8 cellular contexts compared by ENCODE assay signal in the genomic region with DNA sequence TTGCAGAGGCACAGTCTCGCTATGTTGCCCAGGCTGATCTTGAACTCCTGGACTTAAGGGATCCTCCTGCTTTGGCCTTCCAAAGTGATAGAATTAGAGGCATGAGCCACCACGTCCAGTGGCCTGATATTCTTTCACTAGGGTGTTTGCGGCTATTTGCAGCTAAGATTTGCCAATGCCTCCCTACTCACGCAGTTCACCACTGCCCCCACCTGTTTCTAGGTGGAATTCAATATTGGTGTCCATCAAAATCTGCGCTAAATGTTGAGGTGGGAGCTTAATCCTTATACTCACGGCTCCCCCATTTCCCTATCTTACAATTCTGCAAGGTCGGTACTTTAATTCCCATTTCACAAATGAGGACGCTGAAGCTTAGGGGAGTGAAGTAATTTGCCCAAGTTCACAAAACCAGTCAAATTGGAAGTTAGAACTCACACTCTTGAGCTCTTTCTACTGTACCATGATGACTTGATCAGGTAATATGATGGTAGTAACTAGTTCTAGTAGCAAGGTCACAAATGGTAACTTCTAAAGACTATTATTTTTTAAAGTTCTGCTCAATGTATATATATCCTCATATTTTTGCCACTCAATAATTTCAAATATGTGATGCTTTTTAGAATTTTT. TPM values are rescaled to one million over a fixed set of nuclear protein-coding genes. Genes with fewer than 3 reads are reported as not detected.
A peak's percentile ranks its signal among the peaks of the same experiment; 100 is the strongest.
DNase-seq lines count a peak whose midpoint lies in the region; ATAC-seq and TF ChIP-seq lines count a peak whose summit lies in the region.

No MANE protein-coding gene starts in this region.

- no peak overlapping the region for H3K18ac ChIP-seq in trophoblast cell (ENCODE audit: low read length)

- H3K14ac ChIP-seq in trophoblast cell (ENCODE audit: low read length) = no peak overlapping the region

- H3K36me3 ChIP-seq in BE2C (no peaks in the 10 kb centered on the region), trophoblast cell (ENCODE audit: control insufficient read depth in 1 of 2, insufficient read depth in 2 of 2, low read length in 2 of 2) (no peaks in the 10 kb centered on the region)

- no peak overlapping the region for H2BK12ac ChIP-seq in trophoblast cell (ENCODE audit: low read length)

- no peaks in the 10 kb centered on the region for H3K79me2 ChIP-seq in trophoblast cell (ENCODE audit: control insufficient read depth, insufficient read depth, low read length, poor library complexity)

- no peaks in the 10 kb centered on the region for H3K9me3 Mint-ChIP-seq in dendritic cell treated with granulocyte-macrophage colony-stimulating factor and Interleukin-4, amounts not matched to agents 40 ng/mL and 50 ng/mL, for 4 days
- H3K9me3 Mint-ChIP-seq in immature natural killer cell = peaks cover 0 to 4% (median 0%) of the 10 kb centered on the region in 6 donors

- peaks cover 11% of the 10 kb centered on the region for H3K4me1 Mint-ChIP-seq in dendritic cell treated with granulocyte-macrophage colony-stimulating factor and Interleukin-4, amounts not matched to agents 40 ng/mL and 50 ng/mL, for 4 days (ENCODE audit: low read depth)
- no peaks in the 10 kb centered on the region for H3K4me1 Mint-ChIP-seq in immature natural killer cell

- no peaks in the 10 kb centered on the region for H3K36me3 Mint-ChIP-seq in dendritic cell treated with granulocyte-macrophage colony-stimulating factor and Interleukin-4, amounts not matched to agents 40 ng/mL and 50 ng/mL, for 4 days (ENCODE audit: low read depth)
- H3K36me3 Mint-ChIP-seq in immature natural killer cell = no peaks in the 10 kb centered on the region

- no peak overlapping the region for H3K4me3 Mint-ChIP-seq in dendritic cell treated with granulocyte-macrophage colony-stimulating factor and Interleukin-4, amounts not matched to agents 40 ng/mL and 50 ng/mL, for 4 days
- H3K4me3 Mint-ChIP-seq in immature natural killer cell = no peak overlapping the region

- no peak overlapping the region for H3K4ac ChIP-seq in trophoblast cell (ENCODE audit: low read depth, low read length)

- H3K27me3 Mint-ChIP-seq in dendritic cell treated with granulocyte-macrophage colony-stimulating factor and Interleukin-4, amounts not matched to agents 40 ng/mL and 50 ng/mL, for 4 days = no peaks in the 10 kb centered on the region
- H3K27me3 Mint-ChIP-seq in immature natural killer cell (ENCODE audit: low read depth in 3 of 3) = peaks cover 2 to 8% (median 7%) of the 10 kb centered on the region in 3 donors

- no peak overlapping the region for H4K8ac ChIP-seq in trophoblast cell (ENCODE audit: low read depth, low read length)

- H2AK5ac ChIP-seq in trophoblast cell (ENCODE audit: low read length) = no peak overlapping the region

- H3K27ac ChIP-seq in trophoblast cell (ENCODE audit: low read depth, low read length) = no peak overlapping the region

- no peaks in the 10 kb centered on the region; the same call in 1 of the 2 replicates for H3K27me3 ChIP-seq in BE2C
- no peaks in the 10 kb centered on the region for H3K27me3 ChIP-seq in trophoblast cell (ENCODE audit: insufficient read depth, low read length)

- intact Hi-C loops in dendritic cell treated with granulocyte-macrophage colony-stimulating factor and Interleukin-4, amounts not matched to agents 40 ng/mL and 50 ng/mL, for 4 days (cut with micrococcal nuclease) = loop anchor here (1.0 to 5.0 kb wide), 3 partner anchors 181 to 386 kb away; no protein-coding TSS in a partner anchor

- H3K9ac ChIP-seq in trophoblast cell (ENCODE audit: low read length) = no peak overlapping the region

- WGBS in trophoblast cell (ENCODE audit: extremely low coverage, insufficient coverage, insufficient read length) = no CpG with 5 or more reads among the region's 8 CpGs

- H3K4me3 ChIP-seq in BE2C (ENCODE audit: low read depth, low read length) = no peak overlapping the region
- H3K4me3 ChIP-seq in trophoblast cell (ENCODE audit: low read depth, low read length) = no peak overlapping the region

- H3K79me1 ChIP-seq in trophoblast cell (ENCODE audit: low read length) = no peaks in the 10 kb centered on the region

- no peak overlapping the region for H2AFZ ChIP-seq in trophoblast cell (ENCODE audit: insufficient read depth, low read length, poor library complexity)

- no peaks in the 10 kb centered on the region for H3K9me3 ChIP-seq in BE2C
- H3K9me3 ChIP-seq in trophoblast cell (ENCODE audit: insufficient read depth, low read depth, low read length) = no peaks in the 10 kb centered on the region

- no peak overlapping the region for H3K4me2 ChIP-seq in trophoblast cell (ENCODE audit: low read length)

- TF ChIP-seq CTCF in BE2C (IDR thresholded peaks at IDR 0.05; ENCODE audit: low read depth, low read length) = peak; percentile 50

- H2BK120ac ChIP-seq in trophoblast cell (ENCODE audit: insufficient read depth, low read length, poor library complexity) = no peak overlapping the region

- H3K4me1 ChIP-seq in BE2C (no peaks in the 10 kb centered on the region), trophoblast cell (ENCODE audit: control insufficient read depth in 1 of 2, insufficient read depth in 2 of 2, low read length in 2 of 2) (no peaks in the 10 kb centered on the region)

- no peak overlapping the region for H2BK5ac ChIP-seq in trophoblast cell (ENCODE audit: low read depth, low read length, poor library complexity)

- ATAC-seq in GM19351 (IDR thresholded peaks at IDR 0.05; ENCODE audit: unreplicated experiment) (peak; percentile 87), HG03378 (IDR thresholded peaks at IDR 0.05; ENCODE audit: unreplicated experiment) (no peak)

- H3K23ac ChIP-seq in trophoblast cell (ENCODE audit: low read length) = no peak overlapping the region

- DNase-seq in BE2C (peak; percentile 23), NCI-H524 treated with DMSO at 0.1 percent for 48 hours (lab: John Stamatoyannopoulos, UW) (peak; percentile 25), trophoblast cell (peak; percentile 33 to 73), immature natural killer cell (no peak), SKM-1 treated with dmso at 0.1 percent for 144 hours (lab: John Stamatoyannopoulos, UW; ENCODE audit: unreplicated experiment) (no peak)

- H4K12ac ChIP-seq in trophoblast cell (ENCODE audit: low read depth, low read length) = no peak overlapping the region

- H3K27ac Mint-ChIP-seq in dendritic cell treated with granulocyte-macrophage colony-stimulating factor and Interleukin-4, amounts not matched to agents 40 ng/mL and 50 ng/mL, for 4 days = peak overlapping the region; percentile 63
- H3K27ac Mint-ChIP-seq in immature natural killer cell = no peak overlapping the region

- no peak overlapping the region for H4K91ac ChIP-seq in trophoblast cell (ENCODE audit: low read depth, low read length)

RNA-seq across cellular contexts. Expression of gene LRRC9, which starts 22.1 kb away (rescaled TPM):
- not detected for polyA plus RNA-seq in BE2C (2012; ENCODE audit: insufficient read depth, insufficient read length, low read depth)
- 0.18 and 0.22 TPM in 2 replicates for polyA plus RNA-seq in trophoblast cell (2013)
- not detected for polyA plus RNA-seq in immature natural killer cell

RNA-seq across cellular contexts. Expression of gene RTN1, which starts 27.3 kb away (rescaled TPM):
- 0.99 TPM for polyA plus RNA-seq in BE2C (2012; ENCODE audit: insufficient read depth, insufficient read length, low read depth)
- 0.10 and 0.18 TPM in 2 replicates for polyA plus RNA-seq in trophoblast cell (2013)
- 1 to 10 TPM in 1 of 3 donors, under 1 TPM in 2; 0.56 to 5.1 (median 0.90) TPM for polyA plus RNA-seq in immature natural killer cell

Comparison
In these comparisons a context has a peak if more than half of its experiments do, and no peak if none do; other contexts are left out.
1. DNase-seq: peak in BE2C (single experiment), NCI-H524 treated with DMSO at 0.1 percent for 48 hours (single experiment) and trophoblast cell (2 of 2); none in immature natural killer cell (0 of 3) and SKM-1 treated with dmso at 0.1 percent for 144 hours (single experiment).